10 cellular contexts compared by ENCODE assay signal in genomic region chr3:76264911-76265310, GRCh38.
"Had no signal": no experiment of that assay in that cellular context is flagged by ENCODE, and none has a peak within 500 bp of the region (broad histone marks: within the 10 kb centered on the region; RNA-seq: fewer than 3 reads in every experiment).

No MANE protein-coding gene starts in this region.

- H3K27me3 Mint-ChIP-seq: IgD-negative memory B cell had no signal

- H3K4me3 ChIP-seq: GM23248, HAP-1 had no signal

- H3K4me1 Mint-ChIP-seq: IgD-negative memory B cell had no signal

- H3K27ac ChIP-seq: GM23248, HL-60 had no signal

- DNase-seq: GM23248, GOT3, H7, HFFc6, KBM-7 had no signal

- H3K36me3 Mint-ChIP-seq: IgD-negative memory B cell had no signal

- H3K27ac Mint-ChIP-seq: HFFc6, IgD-negative memory B cell had no signal

- H3K36me3 ChIP-seq: HAP-1 had no signal

- H3K4me1 ChIP-seq: HAP-1 had no signal

- H3K4me3 Mint-ChIP-seq: HFFc6, IgD-negative memory B cell had no signal

- H3K9me3 ChIP-seq: HAP-1 had no signal

- ATAC-seq: HCT116, HepG2 had no signal
